Comparison of ENCODE assay signal across 2 cellular contexts in the genomic region with DNA sequence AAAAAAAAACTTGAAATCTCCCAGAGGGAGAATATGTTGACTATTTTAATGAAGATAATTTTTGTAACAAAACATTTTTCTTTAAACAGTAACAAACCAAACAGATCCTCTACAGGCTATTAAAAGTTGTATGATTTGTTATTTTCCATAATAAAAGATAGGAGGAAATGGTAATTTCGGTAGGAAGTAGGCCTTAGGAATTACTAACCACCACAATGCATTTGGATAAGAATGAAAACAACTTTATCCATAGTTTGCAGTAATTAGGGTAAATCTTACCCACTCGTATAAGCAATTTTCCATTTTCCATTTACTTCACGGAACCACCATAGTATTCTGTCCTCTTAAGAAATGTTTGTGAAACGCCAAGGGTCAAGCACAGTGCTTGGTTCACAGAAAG.
A peak's percentile ranks its signal among the peaks of the same experiment; 100 is the strongest.
TF ChIP-seq lines count a peak whose summit lies in the region.

No MANE protein-coding gene starts in this region.

TF ChIP-seq in GM23338, 12 proteins besides CTCF, POLR2A, EP300 and RAD21:
- TF ChIP-seq, protein P1, sequence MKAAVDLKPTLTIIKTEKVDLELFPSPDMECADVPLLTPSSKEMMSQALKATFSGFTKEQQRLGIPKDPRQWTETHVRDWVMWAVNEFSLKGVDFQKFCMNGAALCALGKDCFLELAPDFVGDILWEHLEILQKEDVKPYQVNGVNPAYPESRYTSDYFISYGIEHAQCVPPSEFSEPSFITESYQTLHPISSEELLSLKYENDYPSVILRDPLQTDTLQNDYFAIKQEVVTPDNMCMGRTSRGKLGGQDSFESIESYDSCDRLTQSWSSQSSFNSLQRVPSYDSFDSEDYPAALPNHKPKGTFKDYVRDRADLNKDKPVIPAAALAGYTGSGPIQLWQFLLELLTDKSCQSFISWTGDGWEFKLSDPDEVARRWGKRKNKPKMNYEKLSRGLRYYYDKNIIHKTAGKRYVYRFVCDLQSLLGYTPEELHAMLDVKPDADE (IDR thresholded peaks at IDR 0.05): no peak
- TF ChIP-seq EZH2phosphoT487 (IDR thresholded peaks at IDR 0.05; ENCODE audit: unreplicated experiment): no peak
- TF ChIP-seq NANOG (IDR thresholded peaks at IDR 0.05; ENCODE audit: borderline replicate concordance): peak; percentile 84
- TF ChIP-seq CREB1 (CRISPR knock-in tag; IDR thresholded peaks at IDR 0.05; ENCODE audit: low read depth): no peak
TF ChIP-seq in GM23338: peak in this region for 1.

TF ChIP-seq in endothelial cell of umbilical vein, 7 proteins besides CTCF, POLR2A, EP300 and RAD21 (continued from another document):
- TF ChIP-seq, protein P2, sequence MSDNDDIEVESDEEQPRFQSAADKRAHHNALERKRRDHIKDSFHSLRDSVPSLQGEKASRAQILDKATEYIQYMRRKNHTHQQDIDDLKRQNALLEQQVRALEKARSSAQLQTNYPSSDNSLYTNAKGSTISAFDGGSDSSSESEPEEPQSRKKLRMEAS (IDR thresholded peaks at IDR 0.05; ENCODE audit: insufficient read depth, insufficient read length): no peak
TF ChIP-seq in endothelial cell of umbilical vein: peak in this region for 0.
